In genomic region chrX:136629084-136629750, GRCh38 we compare ENCODE assay signal across 1 cellular context.
A peak's percentile ranks its signal among the peaks of the same experiment; 100 is the strongest.
TF ChIP-seq lines count a peak whose summit lies in the region.

No MANE protein-coding gene starts in this region.

TF ChIP-seq in GM12878, 131 proteins besides CTCF, POLR2A, EP300 and RAD21:
- TF ChIP-seq HCFC1 (IDR thresholded peaks at IDR 0.05; ENCODE audit: low read length): no peak
- 0 out of 2 replicates have a peak, but pooled peaks have one; percentile 30 for TF ChIP-seq DPF2 (IDR thresholded peaks at IDR 0.05)
- no peak for TF ChIP-seq ZBTB4 (CRISPR knock-in tag; IDR thresholded peaks at IDR 0.05)
